1 cellular context compared by ENCODE assay signal in the genomic region with DNA sequence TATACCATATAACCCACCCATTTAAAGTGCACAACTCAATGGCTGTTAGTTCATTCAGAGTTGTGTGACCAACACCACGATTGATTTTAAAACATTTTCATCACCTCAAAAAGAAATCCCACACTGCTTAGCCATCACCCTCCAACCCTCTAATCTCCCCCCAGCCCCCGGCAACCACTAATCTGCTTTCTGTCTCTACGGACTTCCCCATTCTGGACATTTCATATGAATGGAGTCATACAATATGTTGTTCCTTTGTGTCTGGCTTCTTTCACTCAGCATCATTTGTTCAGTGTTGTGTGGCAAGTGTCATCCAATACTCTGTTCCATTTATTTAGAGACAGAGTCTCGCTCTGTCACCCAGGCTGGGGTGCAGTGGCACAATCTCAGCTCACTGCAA.
TF ChIP-seq lines count a peak whose summit lies in the region.

No MANE protein-coding gene starts in this region.

TF ChIP-seq in GM12878, 131 proteins besides CTCF, POLR2A, EP300 and RAD21:
- TF ChIP-seq SPI1 (IDR thresholded peaks at IDR 0.05; ENCODE audit: borderline replicate concordance, insufficient read depth, low read depth, low read length): peak; percentile 35; the same call in 1 of the 2 replicates
- no peak for TF ChIP-seq DPF2 (IDR thresholded peaks at IDR 0.05)
- no peak for TF ChIP-seq FOXM1 (IDR thresholded peaks at IDR 0.05; ENCODE audit: low read depth, low read length)
- TF ChIP-seq, protein P1, sequence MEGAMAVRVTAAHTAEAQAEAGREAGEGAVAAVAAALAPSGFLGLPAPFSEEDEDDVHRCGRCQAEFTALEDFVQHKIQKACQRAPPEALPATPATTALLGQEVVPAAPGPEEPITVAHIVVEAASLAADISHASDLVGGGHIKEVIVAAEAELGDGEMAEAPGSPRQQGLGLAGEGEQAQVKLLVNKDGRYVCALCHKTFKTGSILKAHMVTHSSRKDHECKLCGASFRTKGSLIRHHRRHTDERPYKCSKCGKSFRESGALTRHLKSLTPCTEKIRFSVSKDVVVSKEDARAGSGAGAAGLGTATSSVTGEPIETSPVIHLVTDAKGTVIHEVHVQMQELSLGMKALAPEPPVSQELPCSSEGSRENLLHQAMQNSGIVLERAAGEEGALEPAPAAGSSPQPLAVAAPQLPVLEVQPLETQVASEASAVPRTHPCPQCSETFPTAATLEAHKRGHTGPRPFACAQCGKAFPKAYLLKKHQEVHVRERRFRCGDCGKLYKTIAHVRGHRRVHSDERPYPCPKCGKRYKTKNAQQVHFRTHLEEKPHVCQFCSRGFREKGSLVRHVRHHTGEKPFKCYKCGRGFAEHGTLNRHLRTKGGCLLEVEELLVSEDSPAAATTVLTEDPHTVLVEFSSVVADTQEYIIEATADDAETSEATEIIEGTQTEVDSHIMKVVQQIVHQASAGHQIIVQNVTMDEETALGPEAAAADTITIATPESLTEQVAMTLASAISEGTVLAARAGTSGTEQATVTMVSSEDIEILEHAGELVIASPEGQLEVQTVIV (IDR thresholded peaks at IDR 0.05; ENCODE audit: borderline replicate concordance, partially characterized antibody): no peak
- TF ChIP-seq, protein P2, sequence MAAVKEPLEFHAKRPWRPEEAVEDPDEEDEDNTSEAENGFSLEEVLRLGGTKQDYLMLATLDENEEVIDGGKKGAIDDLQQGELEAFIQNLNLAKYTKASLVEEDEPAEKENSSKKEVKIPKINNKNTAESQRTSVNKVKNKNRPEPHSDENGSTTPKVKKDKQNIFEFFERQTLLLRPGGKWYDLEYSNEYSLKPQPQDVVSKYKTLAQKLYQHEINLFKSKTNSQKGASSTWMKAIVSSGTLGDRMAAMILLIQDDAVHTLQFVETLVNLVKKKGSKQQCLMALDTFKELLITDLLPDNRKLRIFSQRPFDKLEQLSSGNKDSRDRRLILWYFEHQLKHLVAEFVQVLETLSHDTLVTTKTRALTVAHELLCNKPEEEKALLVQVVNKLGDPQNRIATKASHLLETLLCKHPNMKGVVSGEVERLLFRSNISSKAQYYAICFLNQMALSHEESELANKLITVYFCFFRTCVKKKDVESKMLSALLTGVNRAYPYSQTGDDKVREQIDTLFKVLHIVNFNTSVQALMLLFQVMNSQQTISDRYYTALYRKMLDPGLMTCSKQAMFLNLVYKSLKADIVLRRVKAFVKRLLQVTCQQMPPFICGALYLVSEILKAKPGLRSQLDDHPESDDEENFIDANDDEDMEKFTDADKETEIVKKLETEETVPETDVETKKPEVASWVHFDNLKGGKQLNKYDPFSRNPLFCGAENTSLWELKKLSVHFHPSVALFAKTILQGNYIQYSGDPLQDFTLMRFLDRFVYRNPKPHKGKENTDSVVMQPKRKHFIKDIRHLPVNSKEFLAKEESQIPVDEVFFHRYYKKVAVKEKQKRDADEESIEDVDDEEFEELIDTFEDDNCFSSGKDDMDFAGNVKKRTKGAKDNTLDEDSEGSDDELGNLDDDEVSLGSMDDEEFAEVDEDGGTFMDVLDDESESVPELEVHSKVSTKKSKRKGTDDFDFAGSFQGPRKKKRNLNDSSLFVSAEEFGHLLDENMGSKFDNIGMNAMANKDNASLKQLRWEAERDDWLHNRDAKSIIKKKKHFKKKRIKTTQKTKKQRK (IDR thresholded peaks at IDR 0.05; ENCODE audit: low read depth, low read length): no peak
- no peak for TF ChIP-seq CREM (IDR thresholded peaks at IDR 0.05; ENCODE audit: low read depth)
- TF ChIP-seq FOXK2 (IDR thresholded peaks at IDR 0.05): no peak
- TF ChIP-seq, protein P3, sequence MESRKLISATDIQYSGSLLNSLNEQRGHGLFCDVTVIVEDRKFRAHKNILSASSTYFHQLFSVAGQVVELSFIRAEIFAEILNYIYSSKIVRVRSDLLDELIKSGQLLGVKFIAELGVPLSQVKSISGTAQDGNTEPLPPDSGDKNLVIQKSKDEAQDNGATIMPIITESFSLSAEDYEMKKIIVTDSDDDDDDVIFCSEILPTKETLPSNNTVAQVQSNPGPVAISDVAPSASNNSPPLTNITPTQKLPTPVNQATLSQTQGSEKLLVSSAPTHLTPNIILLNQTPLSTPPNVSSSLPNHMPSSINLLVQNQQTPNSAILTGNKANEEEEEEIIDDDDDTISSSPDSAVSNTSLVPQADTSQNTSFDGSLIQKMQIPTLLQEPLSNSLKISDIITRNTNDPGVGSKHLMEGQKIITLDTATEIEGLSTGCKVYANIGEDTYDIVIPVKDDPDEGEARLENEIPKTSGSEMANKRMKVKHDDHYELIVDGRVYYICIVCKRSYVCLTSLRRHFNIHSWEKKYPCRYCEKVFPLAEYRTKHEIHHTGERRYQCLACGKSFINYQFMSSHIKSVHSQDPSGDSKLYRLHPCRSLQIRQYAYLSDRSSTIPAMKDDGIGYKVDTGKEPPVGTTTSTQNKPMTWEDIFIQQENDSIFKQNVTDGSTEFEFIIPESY (IDR thresholded peaks at IDR 0.05): no peak
